Comparison of ENCODE assay signal across 14 cellular contexts in genomic region chr20:50534567-50534966, GRCh38. TPM values are rescaled to one million over a fixed set of nuclear protein-coding genes. Genes with fewer than 3 reads are reported as not detected.
A peak's percentile ranks its signal among the peaks of the same experiment; 100 is the strongest.
DNase-seq lines count a peak whose midpoint lies in the region; ATAC-seq and TF ChIP-seq lines count a peak whose summit lies in the region.
"Had no signal": no experiment of that assay in that cellular context is flagged by ENCODE, and none has a peak within 500 bp of the region (broad histone marks: within the 10 kb centered on the region; RNA-seq: fewer than 3 reads in every experiment).

No MANE protein-coding gene starts in this region.

- TF ChIP-seq CTCF in MCF 10A (IDR thresholded peaks at IDR 0.05; ENCODE audit: unreplicated experiment) (no peak), mammary epithelial cell (conservative IDR thresholded peaks at IDR 0.05 in 1 of 2, IDR thresholded peaks at IDR 0.05 in 1 of 2; ENCODE audit: extremely low read depth in 1 of 2, insufficient read depth in 1 of 2, low read depth in 1 of 2, low read length in 2 of 2) (no peak), left lung (IDR thresholded peaks at IDR 0.05) (no peak), upper lobe of right lung (IDR thresholded peaks at IDR 0.05) (no peak)

- H2AFZ ChIP-seq in mammary epithelial cell (ENCODE audit: low read depth, low read length), result no peak overlapping the region

- H3K9me3 ChIP-seq in mammary epithelial cell (replicated peaks; ENCODE audit: insufficient read depth, low read length) (no peaks in the 10 kb centered on the region), adipocyte (ENCODE audit: control insufficient read depth, low read length) (no peaks in the 10 kb centered on the region), left lung (no peaks in the 10 kb centered on the region), upper lobe of right lung (no peaks in the 10 kb centered on the region)
- H3K9me3 ChIP-seq: mucosa of descending colon had no signal

- BruUV-seq in MCF 10A (replicated peaks; lab: Mats Ljungman, UMichigan) (no TSS peak), mammary epithelial cell (replicated peaks; lab: Mats Ljungman, UMichigan) (no TSS peak)

- in situ Hi-C loops in mammary epithelial cell (cut with MboI; ENCODE audit: low sequenced_read_pairs in 2 of 2), result no loop called here

- H3K27ac ChIP-seq in mammary epithelial cell (ENCODE audit: insufficient read depth, low read depth, low read length), result no peak overlapping the region
- peak overlapping the region; percentile 42 to 62 for H3K27ac ChIP-seq in left lung
- peak overlapping the region; percentile 44 for H3K27ac ChIP-seq in upper lobe of right lung
- H3K27ac ChIP-seq: 22Rv1 had no signal

- H3K4me3 Mint-ChIP-seq in MCF 10A (ENCODE audit: unreplicated experiment), result no peak overlapping the region
- H3K4me3 Mint-ChIP-seq: activated naive CD8-positive, alpha-beta T cell had no signal

- H3K4me1 Mint-ChIP-seq in MCF 10A (ENCODE audit: insufficient read depth, unreplicated experiment), result peaks cover 36% of the 10 kb centered on the region

- no peaks in the 10 kb centered on the region for H3K27me3 Mint-ChIP-seq in MCF 10A (ENCODE audit: insufficient read depth, unreplicated experiment)
- H3K27me3 Mint-ChIP-seq: activated naive CD8-positive, alpha-beta T cell had no signal

- dilution Hi-C loops in mammary epithelial cell (cut with HindIII; ENCODE audit: low sequenced_read_pairs), result no loop called here

- ATAC-seq in left lung, result peak; percentile 27
- peak; percentile 43 for ATAC-seq in upper lobe of right lung
- ATAC-seq in HG03342 (IDR thresholded peaks at IDR 0.05; ENCODE audit: unreplicated experiment), result no peak
- ATAC-seq: mucosa of descending colon had no signal

- peaks cover 98% of the 10 kb centered on the region for H3K79me2 ChIP-seq in mammary epithelial cell (ENCODE audit: insufficient read depth, low read length)

- CTCF ChIA-PET in MCF 10A (lab: Yijun Ruan, JAX) (interaction anchor here (0.6 to 1.3 kb wide), 6 partner anchors 14 to 199 kb away, joined by 3 to 8 read pairs (median 4); no protein-coding TSS in a partner anchor), mammary epithelial cell (lab: Charles Lee; ENCODE audit: low non-redundant PET) (no interaction called here), HEK293T (lab: Yijun Ruan, JAX) (no interaction called here)

- H3K9ac ChIP-seq in mammary epithelial cell (ENCODE audit: insufficient read depth, low read length) (no peak overlapping the region), adipocyte (ENCODE audit: low read length) (peak overlapping the region; percentile 57)

- H3K36me3 Mint-ChIP-seq in MCF 10A (ENCODE audit: insufficient read depth, unreplicated experiment), result peaks cover 5% of the 10 kb centered on the region

- no peak overlapping the region for H3K4me2 ChIP-seq in mammary epithelial cell (ENCODE audit: insufficient read depth, low read depth, low read length)

- DNase-seq in MCF 10A (ENCODE audit: unreplicated experiment) (peak; percentile 58), mammary epithelial cell (no peak), adipocyte (ENCODE audit: low read depth) (peak; percentile 92), left lung (no peak), upper lobe of right lung (no peak), HEK293T (ENCODE audit: extremely low spot score) (no peak), NOMO-1 treated with DMSO at 0.1 percent for 48 hours (lab: John Stamatoyannopoulos, UW; ENCODE audit: unreplicated experiment) (no peak)
- DNase-seq: activated CD4-positive, alpha-beta T cell treated with anti-CD3 and anti-CD28 coated beads, Interleukin-2, amount 50 U/mL, for 1 hour; effector memory CD4-positive, alpha-beta T cell; mucosa of descending colon; NCI-H526 treated with DMSO at 0.1 percent for 48 hours had no signal

- no peak overlapping the region for H3K4me3 ChIP-seq in mammary epithelial cell (replicated peaks in 1 of 3; ENCODE audit: insufficient read depth in 1 of 3, low read depth in 2 of 3, low read length in 3 of 3)
- H3K4me3 ChIP-seq in adipocyte (ENCODE audit: low read length), result peak overlapping the region; percentile 29
- H3K4me3 ChIP-seq in left lung, result no peak overlapping the region
- H3K4me3 ChIP-seq in upper lobe of right lung, result no peak overlapping the region
- H3K4me3 ChIP-seq: mucosa of descending colon had no signal

- H3K27me3 ChIP-seq in mammary epithelial cell (ENCODE audit: insufficient read depth, low read length) (no peaks in the 10 kb centered on the region), adipocyte (replicated peaks; ENCODE audit: control insufficient read depth, insufficient read depth, low read length) (no peaks in the 10 kb centered on the region), left lung (no peaks in the 10 kb centered on the region), upper lobe of right lung (no peaks in the 10 kb centered on the region)

- intact Hi-C loops in MCF 10A (cut with micrococcal nuclease), result no loop called here
- intact Hi-C loops in mammary epithelial cell (cut with micrococcal nuclease), result loop anchor here (2.0 kb wide), 1 partner anchor 16 kb away; no protein-coding TSS in a partner anchor
- intact Hi-C loops in left lung (cut with DNase I), result no loop called here
- intact Hi-C loops in upper lobe of right lung (cut with DNase I), result no loop called here

- POLR2A ChIA-PET in MCF 10A (lab: Yijun Ruan, JAX), result interaction anchor here (0.6 to 13.2 kb wide), 11 partner anchors 9 to 51 kb away, joined by 3 to 109 read pairs (median 5); partner anchors contain the start of gene PTPN1
- POLR2A ChIA-PET in HEK293T (lab: Yijun Ruan, JAX), result no interaction called here

- H3K27ac Mint-ChIP-seq in MCF 10A (ENCODE audit: low read depth, unreplicated experiment), result peak overlapping the region; percentile 49

- WGBS in mammary epithelial cell (ENCODE audit: low coverage, missing lambda C conversion rate), result 100% methylated on average over 1 of the region's 1 CpG

- peaks cover 2% of the 10 kb centered on the region for H3K4me1 ChIP-seq in mammary epithelial cell (ENCODE audit: insufficient read depth, low read length)
- H3K4me1 ChIP-seq in adipocyte (ENCODE audit: control insufficient read depth, insufficient read depth, low read length), result peaks cover 40% of the 10 kb centered on the region
- peaks cover 32 to 93% of the 10 kb centered on the region in 2 donors for H3K4me1 ChIP-seq in left lung
- H3K4me1 ChIP-seq in upper lobe of right lung, result peaks cover 73% of the 10 kb centered on the region

- no peaks in the 10 kb centered on the region for H3K9me3 Mint-ChIP-seq in MCF 10A (ENCODE audit: unreplicated experiment)

- H4K20me1 ChIP-seq in mammary epithelial cell (ENCODE audit: insufficient read depth, low read length), result peaks cover 9% of the 10 kb centered on the region

- H3K36me3 ChIP-seq in mammary epithelial cell (ENCODE audit: insufficient read depth, low read length) (peaks cover 9% of the 10 kb centered on the region), adipocyte (ENCODE audit: control insufficient read depth, insufficient read depth, low read length, severe bottlenecking) (no peaks in the 10 kb centered on the region), left lung (no peaks in the 10 kb centered on the region), upper lobe of right lung (no peaks in the 10 kb centered on the region)

TF ChIP-seq in HEK293T, 16 proteins besides CTCF, POLR2A, EP300 and RAD21:
- TF ChIP-seq SP1 (IDR thresholded peaks at IDR 0.05), result no peak
- TF ChIP-seq L3MBTL2 (conservative IDR thresholded peaks at IDR 0.05), result no peak
- no peak for TF ChIP-seq ELF4 (IDR thresholded peaks at IDR 0.05)
- no peak for TF ChIP-seq CTBP1 (IDR thresholded peaks at IDR 0.05; ENCODE audit: borderline replicate concordance)
- TF ChIP-seq ZNF384 (IDR thresholded peaks at IDR 0.05), result no peak
- no peak for TF ChIP-seq FOXM1 (IDR thresholded peaks at IDR 0.05; ENCODE audit: borderline replicate concordance)

RNA-seq across cellular contexts. Expression of gene PTPN1, which starts 24.4 kb away (rescaled TPM):
- 56.4 and 63.0 TPM in 2 replicates for total RNA-seq in MCF 10A (2022)
- 10 to 100 TPM; 43.5 to 90.8 TPM for total RNA-seq in mammary epithelial cell
- polyA plus RNA-seq in mammary epithelial cell, result 77.0 TPM
- 105 TPM for polyA minus RNA-seq in mammary epithelial cell
- 10 to 100 TPM; 70.7 to 98.6 TPM for total RNA-seq in left lung
- 101 TPM for total RNA-seq in upper lobe of right lung

Comparison
In these comparisons a context has a peak if more than half of its experiments do, and no peak if none do; other contexts are left out.
1. DNase-seq: peak in MCF 10A (single experiment) and adipocyte (single experiment); none in mammary epithelial cell (single experiment), left lung (0 of 2), upper lobe of right lung (single experiment), HEK293T (single experiment) and NOMO-1 treated with DMSO at 0.1 percent for 48 hours (single experiment).